25 cellular contexts compared by ENCODE assay signal in genomic region chr13:108102771-108103170, GRCh38.
A peak's percentile ranks its signal among the peaks of the same experiment; 100 is the strongest.
DNase-seq lines count a peak whose midpoint lies in the region; ATAC-seq, FAIRE-seq and TF ChIP-seq lines count a peak whose summit lies in the region.
"Had no signal": no experiment of that assay in that cellular context is flagged by ENCODE, and none has a peak within 500 bp of the region (broad histone marks: within the 10 kb centered on the region; RNA-seq: fewer than 3 reads in every experiment).

No MANE protein-coding gene starts in this region.

- TF ChIP-seq CTCF in GM23338 (conservative IDR thresholded peaks at IDR 0.05; ENCODE audit: low read depth in 2 of 2), result no peak
- TF ChIP-seq CTCF in bronchial epithelial cell (IDR thresholded peaks at IDR 0.05; ENCODE audit: insufficient read depth, low read length, severe bottlenecking), result no peak
- TF ChIP-seq CTCF in omental fat pad (IDR thresholded peaks at IDR 0.05), result no peak
- no peak for TF ChIP-seq CTCF in BE2C (IDR thresholded peaks at IDR 0.05; ENCODE audit: low read depth, low read length)

- no peaks in the 10 kb centered on the region for H3K79me2 ChIP-seq in GM23338 (replicated peaks; ENCODE audit: insufficient read depth)

- no peak overlapping the region for H3K27ac Mint-ChIP-seq in GM23338
- H3K27ac Mint-ChIP-seq in stimulated activated naive B cell treated with anti-CD40 and anti-IgM and Interleukin-4, amounts not matched to agents 10 μg/mL and 1 μg/mL and 100 μg/mL, for 72 hours, result no peak overlapping the region
- H3K27ac Mint-ChIP-seq: CD8-positive, alpha-beta memory T cell; HFFc6 had no signal

- H3F3A ChIP-seq in GM23338 (replicated peaks; ENCODE audit: low read depth), result no peaks in the 10 kb centered on the region

- H2AFZ ChIP-seq in GM23338, result 0 out of 2 replicates have a peak overlapping the region, but pooled peaks have one; percentile 11

- no peaks in the 10 kb centered on the region for H3K9me2 ChIP-seq in GM23338 (ENCODE audit: insufficient read depth)
- H3K9me2 ChIP-seq: SK-N-SH had no signal

- no peak for ATAC-seq in GM23338
- ATAC-seq in omental fat pad (ENCODE audit: low FRiP score), result peak; percentile 75
- no peak for ATAC-seq in GM19397 (IDR thresholded peaks at IDR 0.05; ENCODE audit: unreplicated experiment)
- ATAC-seq in stimulated activated naive B cell treated with anti-CD40 and anti-IgM and Interleukin-4, amounts not matched to agents 10 μg/mL and 1 μg/mL and 100 μg/mL, for 72 hours (replicated peaks), result no peak

- peaks cover 9% of the 10 kb centered on the region; the same call in 2 of the 3 replicates for H3K4me1 Mint-ChIP-seq in GM23338
- peaks cover 0 to 2% of the 10 kb centered on the region in 2 donors for H3K4me1 Mint-ChIP-seq in stimulated activated naive B cell treated with anti-CD40 and anti-IgM and Interleukin-4, amounts not matched to agents 10 μg/mL and 1 μg/mL and 100 μg/mL, for 72 hours
- H3K4me1 Mint-ChIP-seq: CD8-positive, alpha-beta memory T cell had no signal

- no peak overlapping the region for H3K4me3 Mint-ChIP-seq in GM23338
- H3K4me3 Mint-ChIP-seq in stimulated activated naive B cell treated with anti-CD40 and anti-IgM and Interleukin-4, amounts not matched to agents 10 μg/mL and 1 μg/mL and 100 μg/mL, for 72 hours, result no peak overlapping the region
- H3K4me3 Mint-ChIP-seq: CD8-positive, alpha-beta memory T cell; HFFc6 had no signal

- H3K4me1 ChIP-seq in GM23338 (ENCODE audit: insufficient read depth) (peaks cover 9% of the 10 kb centered on the region; the same call in 1 of the 2 replicates), BE2C (no peaks in the 10 kb centered on the region)

- no peaks in the 10 kb centered on the region for H3K36me3 ChIP-seq in GM23338 (ENCODE audit: insufficient read depth)
- H3K36me3 ChIP-seq in bronchial epithelial cell (ENCODE audit: control insufficient read depth, insufficient read depth, low read length), result no peaks in the 10 kb centered on the region
- H3K36me3 ChIP-seq in BE2C, result no peaks in the 10 kb centered on the region

- H3K4me3 ChIP-seq in GM23338 (no peak overlapping the region), bronchial epithelial cell (ENCODE audit: low read depth, low read length) (no peak overlapping the region), BE2C (ENCODE audit: low read depth, low read length) (no peak overlapping the region)

- no peak overlapping the region for H3K4me2 ChIP-seq in GM23338
- H3K4me2 ChIP-seq: SK-N-SH had no signal

- peaks cover 3% of the 10 kb centered on the region for H3K27me3 Mint-ChIP-seq in GM23338 (ENCODE audit: insufficient read depth, low read depth, poor library complexity)
- H3K27me3 Mint-ChIP-seq in stimulated activated naive B cell treated with anti-CD40 and anti-IgM and Interleukin-4, amounts not matched to agents 10 μg/mL and 1 μg/mL and 100 μg/mL, for 72 hours, result peaks cover 13 to 20% of the 10 kb centered on the region in 2 donors
- H3K27me3 Mint-ChIP-seq: CD8-positive, alpha-beta memory T cell had no signal

- H3K27ac ChIP-seq in GM23338 (ENCODE audit: low read depth), result no peak overlapping the region
- H3K27ac ChIP-seq: C4-2B had no signal

- DNase-seq in GM23338 (ENCODE audit: low spot score), result no peak
- peak; percentile 82 for DNase-seq in NCI-H226
- peak; percentile 28 for DNase-seq in bronchial epithelial cell (ENCODE audit: low read depth)
- no peak for DNase-seq in omental fat pad (ENCODE audit: low spot score)
- DNase-seq in BE2C, result no peak
- no peak for DNase-seq in stimulated activated naive B cell treated with anti-CD40 and anti-IgM and Interleukin-4, amounts not matched to agents 10 μg/mL and 1 μg/mL and 100 μg/mL, for 72 hours
- DNase-seq: AML-193; Calu3; CD8-positive, alpha-beta memory T cell; DMS153; H7; HFFc6; KBM-7; NCI-H1092 treated with DMSO at 0.1 percent for 48 hours; NCI-H1436 treated with DMSO at 0.1 percent for 48 hours; NCI-H1930; NCI-H345; NCI-H524; NCI-H774; SIG-M5; SK-N-SH had no signal

- FAIRE-seq in bronchial epithelial cell (lab: Jason Lieb, UNC), result no peak
- FAIRE-seq: G401.6, GM18507 had no signal

- no peaks in the 10 kb centered on the region for H3K9me3 Mint-ChIP-seq in GM23338
- peaks cover 0 to 6% of the 10 kb centered on the region in 2 donors for H3K9me3 Mint-ChIP-seq in stimulated activated naive B cell treated with anti-CD40 and anti-IgM and Interleukin-4, amounts not matched to agents 10 μg/mL and 1 μg/mL and 100 μg/mL, for 72 hours

- no peaks in the 10 kb centered on the region for H3K9me3 ChIP-seq in BE2C
- H3K9me3 ChIP-seq: SK-N-SH had no signal

- H4K20me1 ChIP-seq in GM23338 (replicated peaks; ENCODE audit: insufficient read depth), result no peaks in the 10 kb centered on the region

- no peaks in the 10 kb centered on the region for H3K27me3 ChIP-seq in GM23338 (ENCODE audit: insufficient read depth)
- no peaks in the 10 kb centered on the region for H3K27me3 ChIP-seq in bronchial epithelial cell (ENCODE audit: control insufficient read depth, insufficient read depth, low read length)
- no peaks in the 10 kb centered on the region for H3K27me3 ChIP-seq in BE2C

- no peaks in the 10 kb centered on the region for H3K36me3 Mint-ChIP-seq in GM23338 (ENCODE audit: low read depth)
- no peaks in the 10 kb centered on the region for H3K36me3 Mint-ChIP-seq in stimulated activated naive B cell treated with anti-CD40 and anti-IgM and Interleukin-4, amounts not matched to agents 10 μg/mL and 1 μg/mL and 100 μg/mL, for 72 hours
- H3K36me3 Mint-ChIP-seq: CD8-positive, alpha-beta memory T cell had no signal

TF ChIP-seq in GM23338, 12 proteins besides CTCF, POLR2A, EP300 and RAD21 (continues in another document):
- TF ChIP-seq JUNB (IDR thresholded peaks at IDR 0.05; ENCODE audit: unreplicated experiment) (no peak), ZNF462 (CRISPR knock-in tag; IDR thresholded peaks at IDR 0.05) (no peak), POLR2AphosphoS5 (IDR thresholded peaks at IDR 0.05; ENCODE audit: low read depth) (no peak)

Comparison
In these comparisons a context has a peak if more than half of its experiments do, and no peak if none do; other contexts are left out.
1. DNase-seq: peak in NCI-H226 (single experiment) and bronchial epithelial cell (single experiment); none in GM23338 (single experiment), omental fat pad (single experiment), BE2C (single experiment) and stimulated activated naive B cell treated with anti-CD40 and anti-IgM and Interleukin-4, amounts not matched to agents 10 μg/mL and 1 μg/mL and 100 μg/mL, for 72 hours (single experiment).